24 cellular contexts compared by ENCODE assay signal in genomic region chr5:72122619-72123018, GRCh38. TPM values are rescaled to one million over a fixed set of nuclear protein-coding genes. Genes with fewer than 3 reads are reported as not detected.
DNase-seq lines count a peak whose midpoint lies in the region; ATAC-seq and TF ChIP-seq lines count a peak whose summit lies in the region.
"Had no signal": no experiment of that assay in that cellular context is flagged by ENCODE, and none has a peak within 500 bp of the region (broad histone marks: within the 10 kb centered on the region; RNA-seq: fewer than 3 reads in every experiment).

No MANE protein-coding gene starts in this region.

- H3K4me3 ChIP-seq in ascending aorta (peak overlapping the region in 1 of 2 donors; percentile 48), neural progenitor cell (no peak overlapping the region), MG63 (no peak overlapping the region)
- H3K4me3 ChIP-seq: gastroesophageal sphincter, left lung, prostate gland, sigmoid colon had no signal

- H2BK120ac ChIP-seq in H9 (ENCODE audit: low read depth, low read length, poor library complexity, severe bottlenecking): no peak overlapping the region

- no peak overlapping the region for H3K4ac ChIP-seq in H9 (ENCODE audit: low read depth, low read length)

- H3K27ac ChIP-seq in H9 (ENCODE audit: insufficient read length, low read depth, low read length) (no peak overlapping the region), ascending aorta (peak overlapping the region; percentile 70 to 93), neural progenitor cell (no peak overlapping the region)
- H3K27ac ChIP-seq: C4-2B, gastroesophageal sphincter, left lung, prostate gland, sigmoid colon had no signal

- no peak overlapping the region for H3K14ac ChIP-seq in H9 (ENCODE audit: insufficient read depth, low read length)

- H3K27ac Mint-ChIP-seq in H9: no peak overlapping the region; a peak in 2 of 7 replicates
- peak overlapping the region; percentile 97 for H3K27ac Mint-ChIP-seq in neural progenitor cell
- H3K27ac Mint-ChIP-seq: activated CD8-positive, alpha-beta T cell treated with anti-CD3 and anti-CD28 coated beads for 36 hours; activated naive CD8-positive, alpha-beta T cell; stimulated activated naive B cell treated with anti-CD40 and anti-IgM and Interleukin-4, amounts not matched to agents 10 μg/mL and 1 μg/mL and 100 μg/mL, for 72 hours had no signal

- no peaks in the 10 kb centered on the region for H4K20me1 ChIP-seq in H9 (ENCODE audit: control insufficient read depth, insufficient read depth, insufficient read length)
- H4K20me1 ChIP-seq in neural progenitor cell (ENCODE audit: low read depth): peaks cover 58% of the 10 kb centered on the region

- H3K4me1 ChIP-seq in H9 (ENCODE audit: insufficient read depth, low read length) (peaks cover 14% of the 10 kb centered on the region), ascending aorta (peaks cover 12 to 56% of the 10 kb centered on the region in 2 donors), neural progenitor cell (peaks cover 49% of the 10 kb centered on the region)
- H3K4me1 ChIP-seq: left lung, prostate gland had no signal

- H2AK5ac ChIP-seq in H9 (ENCODE audit: insufficient read length, low read length): no peak overlapping the region

- no peak for DNase-seq in H9
- peak; percentile 35 for DNase-seq in NCI-H128 (lab: John Stamatoyannopoulos, UW; ENCODE audit: unreplicated experiment)
- no peak for DNase-seq in ascending aorta (ENCODE audit: low spot score in 2 of 2)
- no peak for DNase-seq in neural progenitor cell (ENCODE audit: low spot score)
- DNase-seq in stimulated activated CD4-positive, alpha-beta T cell treated with anti-CD3 and anti-CD28 coated beads, Interleukin-2, amount 100 ng/mL, for 24 hours: no peak
- no peak for DNase-seq in MG63
- DNase-seq: activated CD4-positive, alpha-beta T cell treated with anti-CD3 and anti-CD28 coated beads for 1 hour; activated CD8-positive, alpha-beta T cell treated with anti-CD3 and anti-CD28 coated beads for 36 hours; activated T-cell treated with anti-CD3 and anti-CD28 coated beads for 4 hours; Calu3; central memory CD4-positive, alpha-beta T cell; dermis blood vessel endothelial cell; left lung; mesenchymal stem cell; NCI-H1092; NCI-H774; RPMI8226; sigmoid colon; stimulated activated naive B cell treated with anti-CD40 and anti-IgM and Interleukin-4, amounts not matched to agents 10 μg/mL and 1 μg/mL and 100 μg/mL, for 72 hours had no signal

- no peak overlapping the region for H2BK12ac ChIP-seq in H9 (ENCODE audit: insufficient read length, low read depth, low read length)

- ATAC-seq in HG02571 (IDR thresholded peaks at IDR 0.05; ENCODE audit: unreplicated experiment): no peak
- ATAC-seq: activated CD8-positive, alpha-beta T cell treated with anti-CD3 and anti-CD28 coated beads for 36 hours; gastroesophageal sphincter; left lung; stimulated activated naive B cell treated with anti-CD40 and anti-IgM and Interleukin-4, amounts not matched to agents 10 μg/mL and 1 μg/mL and 100 μg/mL, for 72 hours had no signal

- H3K36me3 ChIP-seq in ascending aorta: peaks cover 14 to 18% of the 10 kb centered on the region in 2 donors
- H3K36me3 ChIP-seq in neural progenitor cell: peaks cover 16% of the 10 kb centered on the region
- H3K36me3 ChIP-seq in MG63: peaks cover 90% of the 10 kb centered on the region
- H3K36me3 ChIP-seq: left lung, prostate gland had no signal

- H3K9me3 Mint-ChIP-seq in H9 (no peaks in the 10 kb centered on the region), neural progenitor cell (peaks cover 5% of the 10 kb centered on the region)
- H3K9me3 Mint-ChIP-seq: activated CD8-positive, alpha-beta T cell treated with anti-CD3 and anti-CD28 coated beads for 36 hours; stimulated activated naive B cell treated with anti-CD40 and anti-IgM and Interleukin-4, amounts not matched to agents 10 μg/mL and 1 μg/mL and 100 μg/mL, for 72 hours had no signal

- H3K79me1 ChIP-seq in H9 (ENCODE audit: insufficient read depth, low read depth, low read length, poor library complexity, severe bottlenecking): no peaks in the 10 kb centered on the region

- H3K23me2 ChIP-seq in H9 (ENCODE audit: insufficient read length, low read depth, low read length, poor library complexity, severe bottlenecking): no peaks in the 10 kb centered on the region

- H3K4me1 Mint-ChIP-seq in H9: peaks cover 60 to 62% of the 10 kb centered on the region in 2 experiments
- H3K4me1 Mint-ChIP-seq in neural progenitor cell: peaks cover 79% of the 10 kb centered on the region
- H3K4me1 Mint-ChIP-seq: stimulated activated naive B cell treated with anti-CD40 and anti-IgM and Interleukin-4, amounts not matched to agents 10 μg/mL and 1 μg/mL and 100 μg/mL, for 72 hours had no signal

- H3K9me3 ChIP-seq in H9 (ENCODE audit: control insufficient read depth, low read depth, low read length): no peaks in the 10 kb centered on the region
- H3K9me3 ChIP-seq in ascending aorta: no peaks in the 10 kb centered on the region
- no peaks in the 10 kb centered on the region for H3K9me3 ChIP-seq in neural progenitor cell (ENCODE audit: low read depth)
- H3K9me3 ChIP-seq in MG63: no peaks in the 10 kb centered on the region
- H3K9me3 ChIP-seq: gastroesophageal sphincter, left lung, prostate gland, sigmoid colon had no signal

- H3F3A ChIP-seq in neural progenitor cell (ENCODE audit: low read depth): peaks cover 15% of the 10 kb centered on the region

- H2BK15ac ChIP-seq in H9 (ENCODE audit: low read depth, low read length): no peak overlapping the region

- no peak overlapping the region for H4K91ac ChIP-seq in H9 (ENCODE audit: insufficient read length, low read depth, low read length)

- H3K27me3 ChIP-seq in H9 (ENCODE audit: insufficient read depth, low read length) (no peaks in the 10 kb centered on the region), ascending aorta (no peaks in the 10 kb centered on the region), neural progenitor cell (no peaks in the 10 kb centered on the region), MG63 (no peaks in the 10 kb centered on the region)
- H3K27me3 ChIP-seq: gastroesophageal sphincter, left lung, sigmoid colon had no signal

- H4K5ac ChIP-seq in H9 (ENCODE audit: insufficient read length, low read depth, low read length): no peak overlapping the region

- H3K36me3 Mint-ChIP-seq in H9 (ENCODE audit: insufficient read depth in 1 of 3, low read depth in 3 of 3): peaks cover 22 to 31% (median 25%) of the 10 kb centered on the region in 3 experiments; a peak in 6 of 7 replicates
- H3K36me3 Mint-ChIP-seq in neural progenitor cell: peaks cover 32% of the 10 kb centered on the region
- H3K36me3 Mint-ChIP-seq: activated naive CD8-positive, alpha-beta T cell; stimulated activated naive B cell treated with anti-CD40 and anti-IgM and Interleukin-4, amounts not matched to agents 10 μg/mL and 1 μg/mL and 100 μg/mL, for 72 hours had no signal

- no CpG with 5 or more reads among the region's 3 CpGs for WGBS in H9 (ENCODE audit: extremely low coverage, insufficient read length, low lambda C conversion rate)

- H3K4me2 ChIP-seq in H9 (ENCODE audit: insufficient read depth, insufficient read length, low read length) (peak overlapping the region; percentile 48), neural progenitor cell (no peak overlapping the region)

- no peak overlapping the region for H4K8ac ChIP-seq in H9 (replicated peaks; ENCODE audit: insufficient read length, low read depth, low read length)

- no peak overlapping the region for H3K56ac ChIP-seq in H9 (ENCODE audit: insufficient read length, low read depth, low read length)

- no peak overlapping the region for H3K18ac ChIP-seq in H9 (ENCODE audit: insufficient read length, low read depth, low read length)

- H3K79me2 ChIP-seq in H9 (ENCODE audit: insufficient read depth, low read length): peaks cover 2% of the 10 kb centered on the region; the same call in 1 of the 2 replicates
- H3K79me2 ChIP-seq in neural progenitor cell (ENCODE audit: low read depth): peaks cover 97% of the 10 kb centered on the region

- no peaks in the 10 kb centered on the region for H3K27me3 Mint-ChIP-seq in H9 (ENCODE audit: low read depth)
- peaks cover 2% of the 10 kb centered on the region for H3K27me3 Mint-ChIP-seq in neural progenitor cell (ENCODE audit: insufficient read depth, low read depth)

- no peak overlapping the region for H3T11ph ChIP-seq in H9 (ENCODE audit: low read length)

- peak overlapping the region in 1 of 2 experiments; percentile 60; a peak in 1 of 5 replicates for H3K4me3 Mint-ChIP-seq in H9
- H3K4me3 Mint-ChIP-seq in neural progenitor cell: peak overlapping the region; percentile 79
- H3K4me3 Mint-ChIP-seq: activated CD8-positive, alpha-beta T cell treated with anti-CD3 and anti-CD28 coated beads for 36 hours; activated naive CD8-positive, alpha-beta T cell; stimulated activated naive B cell treated with anti-CD40 and anti-IgM and Interleukin-4, amounts not matched to agents 10 μg/mL and 1 μg/mL and 100 μg/mL, for 72 hours had no signal

- intact Hi-C loops in ascending aorta (cut with DNase I): loop anchor here (5.0 to 10.0 kb wide), 2 partner anchors 65 to 392 kb away; no protein-coding TSS in a partner anchor

- H3K9ac ChIP-seq in H9 (ENCODE audit: extremely low read depth, insufficient read length, low read length): no peak overlapping the region
- H3K9ac ChIP-seq in neural progenitor cell: no peak overlapping the region

- no peak for TF ChIP-seq CTCF in H9 (conservative IDR thresholded peaks at IDR 0.05)
- no peak for TF ChIP-seq CTCF in ascending aorta (IDR thresholded peaks at IDR 0.05)
- no peak for TF ChIP-seq CTCF in neural progenitor cell (IDR thresholded peaks at IDR 0.05)

- no peak overlapping the region for H2BK5ac ChIP-seq in H9 (ENCODE audit: insufficient read length, low read length)

- H3K23ac ChIP-seq in H9 (ENCODE audit: insufficient read length, low read depth, low read length): no peak overlapping the region

- H2AFZ ChIP-seq in H9 (ENCODE audit: low read length): no peak overlapping the region
- no peak overlapping the region for H2AFZ ChIP-seq in neural progenitor cell (replicated peaks)

- H2BK20ac ChIP-seq in H9 (ENCODE audit: low read depth, low read length, poor library complexity, severe bottlenecking): no peak overlapping the region

RNA-seq across cellular contexts. Expression of gene MAP1B, which starts 15.3 kb away (rescaled TPM):
- total RNA-seq in H9 (2021) (67.1 and 67.5 TPM in 2 replicates), ascending aorta (1,059 TPM), neural progenitor cell (ENCODE audit: low replicate concordance) (84.4 and 247 TPM in 2 replicates)
- 45.2 and 52.1 TPM in 2 replicates for total RNA-seq in MG63 (2014; rRNA removed; shearing (Covaris generic); ENCODE audit: low replicate concordance)

Comparison
In these comparisons a context has a peak if more than half of its experiments do, and no peak if none do; other contexts are left out.
1. H3K27ac ChIP-seq: peak in ascending aorta (2 of 2); none in H9 (single experiment) and neural progenitor cell (single experiment).